Comparison of ENCODE assay signal across 11 cellular contexts in the genomic region with DNA sequence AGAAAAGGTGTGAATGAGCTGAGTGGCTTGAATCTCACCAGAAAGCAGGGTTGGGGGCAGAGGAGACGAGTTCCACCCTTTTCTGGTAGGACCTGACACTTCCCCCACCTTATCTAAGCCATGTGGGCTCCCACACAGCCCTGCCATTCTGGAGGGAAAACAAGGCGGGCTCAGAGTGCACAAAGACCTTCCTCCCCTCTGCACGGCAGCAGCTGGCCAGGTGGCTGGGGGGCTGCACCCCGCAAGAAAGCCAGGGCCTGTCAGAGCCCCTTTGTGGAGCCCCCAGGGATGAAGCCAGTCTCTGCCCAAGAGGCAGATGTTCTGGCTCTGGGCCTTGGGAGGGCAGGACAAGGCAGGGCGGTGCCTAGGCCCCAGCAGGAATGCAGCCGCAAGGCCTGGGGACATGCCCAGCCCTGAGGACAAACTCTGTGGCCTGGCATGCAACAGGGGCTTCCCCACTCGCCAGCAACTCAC. TPM values are rescaled to one million over a fixed set of nuclear protein-coding genes. Genes with fewer than 3 reads are reported as not detected.
DNase-seq lines count a peak whose midpoint lies in the region; ATAC-seq and TF ChIP-seq lines count a peak whose summit lies in the region.
"Had no signal": no experiment of that assay in that cellular context is flagged by ENCODE, and none has a peak within 500 bp of the region (broad histone marks: within the 10 kb centered on the region; RNA-seq: fewer than 3 reads in every experiment).

No MANE protein-coding gene starts in this region.

- no peaks in the 10 kb centered on the region for H3K9me3 ChIP-seq in RWPE2 (ENCODE audit: severe bottlenecking)
- H3K9me3 ChIP-seq in heart right ventricle = no peaks in the 10 kb centered on the region
- H3K9me3 ChIP-seq in WERI-Rb-1 (ENCODE audit: severe bottlenecking) = no peaks in the 10 kb centered on the region

- peaks cover 86% of the 10 kb centered on the region for H3K36me3 ChIP-seq in RWPE2 (ENCODE audit: low read depth)
- H3K36me3 ChIP-seq in heart right ventricle = peaks cover 0 to 86% (median 19%) of the 10 kb centered on the region in 9 donors
- peaks cover 45% of the 10 kb centered on the region for H3K36me3 ChIP-seq in WERI-Rb-1

- H3K27ac ChIP-seq in RWPE2 (ENCODE audit: poor library complexity, severe bottlenecking) (no peak overlapping the region), heart right ventricle (peak overlapping the region in 5 of 10 donors; percentile 4 to 60 (median 28)), WERI-Rb-1 (no peak overlapping the region)

- intact Hi-C loops in Calu3 (cut with micrococcal nuclease; ENCODE audit: unreplicated experiment) = no loop called here
- intact Hi-C loops in heart right ventricle (cut with DNase I) = loop anchor here in 1 of 10 donors (5.0 kb wide), 1 partner anchor 40 kb away; a partner anchor contains a TSS
- intact Hi-C loops in lower leg skin (cut with DNase I; ENCODE audit: low total_unique reads) = no loop called here

- H3K4me1 Mint-ChIP-seq in Calu3 (ENCODE audit: low read depth, unreplicated experiment) = no peaks in the 10 kb centered on the region
- H3K4me1 Mint-ChIP-seq: immature natural killer cell had no signal

- CTCF ChIA-PET in Calu3 (lab: Charles Lee) = interaction anchor here (1.2 kb wide), 1 partner anchor 13 kb away, joined by 5 read pairs; no protein-coding TSS in a partner anchor

- ATAC-seq in RWPE2 (ENCODE audit: low read depth) (peak; percentile 53), heart right ventricle (peak; percentile 45 to 83 (median 70)), GM21528 (IDR thresholded peaks at IDR 0.05; ENCODE audit: low FRiP score, unreplicated experiment) (no peak)

- H3K27ac Mint-ChIP-seq in Calu3 (ENCODE audit: unreplicated experiment) = no peak overlapping the region
- H3K27ac Mint-ChIP-seq: activated CD4-positive, alpha-beta memory T cell treated with anti-CD3 and anti-CD28 coated beads, Interleukin-2, amount 10 ng/mL, durations not matched to agents 7 days and 5 days; IgD-negative memory B cell; immature natural killer cell had no signal

- no peak overlapping the region for H3K4me3 ChIP-seq in RWPE2 (ENCODE audit: severe bottlenecking)
- H3K4me3 ChIP-seq in heart right ventricle = no peak overlapping the region
- H3K4me3 ChIP-seq in WERI-Rb-1 (ENCODE audit: low read depth, low read length) = no peak overlapping the region
- no peak overlapping the region for H3K4me3 ChIP-seq in lower leg skin (ENCODE audit: low read depth, poor library complexity, severe bottlenecking)

- H3K36me3 Mint-ChIP-seq in Calu3 (ENCODE audit: insufficient read depth, unreplicated experiment) = peaks cover 10% of the 10 kb centered on the region

- H3K4me1 ChIP-seq in RWPE2 (ENCODE audit: insufficient read depth, poor library complexity, severe bottlenecking) = no peaks in the 10 kb centered on the region
- peaks cover 0 to 49% (median 29%) of the 10 kb centered on the region in 9 donors for H3K4me1 ChIP-seq in heart right ventricle

- no peaks in the 10 kb centered on the region for H3K27me3 ChIP-seq in RWPE2 (ENCODE audit: insufficient read depth, poor library complexity, severe bottlenecking)
- H3K27me3 ChIP-seq in heart right ventricle = no peaks in the 10 kb centered on the region
- no peaks in the 10 kb centered on the region for H3K27me3 ChIP-seq in WERI-Rb-1 (ENCODE audit: insufficient read depth, low read depth, severe bottlenecking)

- H3K9me3 Mint-ChIP-seq in Calu3 (ENCODE audit: low read depth, unreplicated experiment) = no peaks in the 10 kb centered on the region
- H3K9me3 Mint-ChIP-seq: activated CD4-positive, alpha-beta memory T cell treated with anti-CD3 and anti-CD28 coated beads, Interleukin-2, amount 10 ng/mL, durations not matched to agents 7 days and 5 days; IgD-negative memory B cell; immature natural killer cell had no signal

- no peak for TF ChIP-seq CTCF in Calu3 (IDR thresholded peaks at IDR 0.05; ENCODE audit: unreplicated experiment)
- TF ChIP-seq CTCF in RWPE2 (IDR thresholded peaks at IDR 0.05; ENCODE audit: poor library complexity, severe bottlenecking) = no peak
- TF ChIP-seq CTCF in heart right ventricle (IDR thresholded peaks at IDR 0.05) = no peak
- no peak for TF ChIP-seq CTCF in WERI-Rb-1 (IDR thresholded peaks at IDR 0.05; ENCODE audit: low read depth, low read length)
- no peak for TF ChIP-seq CTCF in lower leg skin (IDR thresholded peaks at IDR 0.05)

- no peaks in the 10 kb centered on the region for H3K27me3 Mint-ChIP-seq in Calu3 (ENCODE audit: unreplicated experiment)
- H3K27me3 Mint-ChIP-seq: IgD-negative memory B cell had no signal

- 58 to 66% methylated on average over 7 of the region's 7 CpGs for WGBS in heart right ventricle, 2 donors
- WGBS in lower leg skin, 2 donors = 41 to 56% methylated on average over 5 to 7 of the region's 7 CpGs

- no peak overlapping the region for H3K4me3 Mint-ChIP-seq in Calu3 (ENCODE audit: low read depth, unreplicated experiment)
- H3K4me3 Mint-ChIP-seq: activated CD4-positive, alpha-beta memory T cell treated with anti-CD3 and anti-CD28 coated beads, Interleukin-2, amount 10 ng/mL, durations not matched to agents 7 days and 5 days; IgD-negative memory B cell; immature natural killer cell had no signal

- DNase-seq in Calu3 (peak; percentile 29), RWPE2 (ENCODE audit: low spot score) (no peak), heart right ventricle (no peak), putamen (ENCODE audit: low spot score) (peak; percentile 79), WERI-Rb-1 (no peak), lower leg skin (ENCODE audit: low spot score in 2 of 2) (no peak)
- no peak for DNase-seq in activated CD4-positive, alpha-beta T cell treated with anti-CD3 and anti-CD28 coated beads, Interleukin-2, amount 50 U/mL, for 48 hours
- DNase-seq: activated CD4-positive, alpha-beta memory T cell treated with anti-CD3 and anti-CD28 coated beads, Interleukin-2, amount 10 ng/mL, durations not matched to agents 7 days and 5 days; immature natural killer cell had no signal

- no peak for TF ChIP-seq POLR2A in lower leg skin (IDR thresholded peaks at IDR 0.05)

- BruUV-seq in Calu3 (replicated peaks; lab: Mats Ljungman, UMichigan) = no TSS peak

RNA-seq across cellular contexts. Expression of a gene that starts 48.4 kb away (rescaled TPM):
- total RNA-seq in Calu3 (2022) (36.7 and 42.5 TPM in 2 replicates), heart right ventricle (1 to 10 TPM; 3.2 to 6.0 (median 4.9) TPM), lower leg skin (10 to 100 TPM in 1 of 4 donors, 1 to 10 TPM in 3; 7.9 to 11.6 (median 9.0) TPM)
- 1 to 10 TPM; 4.7 to 5.8 TPM for polyA plus RNA-seq in heart right ventricle

RNA-seq across cellular contexts. Expression of a gene that starts 53.9 kb away (rescaled TPM):
- 1.1 and 1.9 TPM in 2 replicates for total RNA-seq in Calu3 (2022)
- not detected for total RNA-seq in heart right ventricle
- under 1 TPM in 1 of 2 donors, not detected in 1; 0.01 TPM for polyA plus RNA-seq in heart right ventricle
- under 1 TPM in 2 of 4 donors, not detected in 2; 0.42 to 0.58 TPM for total RNA-seq in lower leg skin
- total RNA-seq: activated CD4-positive, alpha-beta memory T cell treated with anti-CD3 and anti-CD28 coated beads, Interleukin-2, amount 10 ng/mL, durations not matched to agents 7 days and 5 days had no signal
- polyA plus RNA-seq: IgD-negative memory B cell had no signal

Comparison
In these comparisons a context has a peak if more than half of its experiments do, and no peak if none do; other contexts are left out.
1. DNase-seq: peak in Calu3 (single experiment) and putamen (single experiment); none in RWPE2 (single experiment), heart right ventricle (0 of 2), activated CD4-positive, alpha-beta T cell treated with anti-CD3 and anti-CD28 coated beads, Interleukin-2, amount 50 U/mL, for 48 hours (0 of 2), WERI-Rb-1 (single experiment) and lower leg skin (0 of 2).